ENCODE assay signal across 8 cellular contexts in genomic region chr5:41270423-41271251, GRCh38. TPM values are rescaled to one million over a fixed set of nuclear protein-coding genes. Genes with fewer than 3 reads are reported as not detected.
DNase-seq lines count a peak whose midpoint lies in the region; ATAC-seq lines count a peak whose summit lies in the region.

No MANE protein-coding gene starts in this region.

- peak; percentile 66 for ATAC-seq in GM21360 (IDR thresholded peaks at IDR 0.05; ENCODE audit: unreplicated experiment)

- DNase-seq in EL (peak; percentile 61), HT-29 (ENCODE audit: low spot score) (peak; percentile 61), SHP77 treated with DMSO at 0.1 percent for 48 hours (lab: John Stamatoyannopoulos, UW) (peak; percentile 60), fibroblast of peridontal ligament (ENCODE audit: extremely low read depth) (peak; percentile 77), nucleus accumbens (lab: John Stamatoyannopoulos, UW) (peak in 33 of 56 donors; percentile 0 to 73 (median 16)), mesenteric fat pad (ENCODE audit: low spot score) (no peak), NCI-H510A treated with DMSO at 0.1 percent for 48 hours (lab: John Stamatoyannopoulos, UW) (no peak)

RNA-seq across cellular contexts. Expression of gene C6, which starts 57.3 kb away (rescaled TPM):
- not detected in 2 replicates for total RNA-seq in HT-29 (2014; rRNA removed; shearing (Covaris generic))
- 6.8 TPM for total RNA-seq in mesenteric fat pad

Comparison
In these comparisons a context has a peak if more than half of its experiments do, and no peak if none do; other contexts are left out.
1. DNase-seq: peak in EL (single experiment), HT-29 (single experiment), SHP77 treated with DMSO at 0.1 percent for 48 hours (single experiment), fibroblast of peridontal ligament (single experiment) and nucleus accumbens (33 of 56); none in mesenteric fat pad (single experiment) and NCI-H510A treated with DMSO at 0.1 percent for 48 hours (single experiment).